13 cellular contexts compared by ENCODE assay signal in the genomic region with DNA sequence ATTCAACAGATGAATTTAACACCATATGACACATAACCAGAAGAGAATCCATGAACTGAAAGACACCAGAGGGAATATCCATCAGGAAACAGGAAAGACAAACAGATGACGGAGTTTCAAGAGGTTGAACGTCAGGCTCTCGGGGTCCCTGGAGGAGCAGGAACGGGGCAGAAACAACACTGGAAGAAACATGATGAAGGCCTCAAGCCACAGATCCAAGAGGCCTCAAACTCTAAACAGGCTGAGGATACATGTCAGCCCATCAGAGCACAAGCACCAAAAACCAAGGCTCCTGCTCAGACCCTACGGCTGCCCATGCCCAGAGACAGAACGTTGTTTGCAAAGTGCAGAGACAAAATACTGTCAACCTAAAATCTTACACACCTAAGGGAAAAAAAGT. TPM values are rescaled to one million over a fixed set of nuclear protein-coding genes. Genes with fewer than 3 reads are reported as not detected.
A peak's percentile ranks its signal among the peaks of the same experiment; 100 is the strongest.
DNase-seq lines count a peak whose midpoint lies in the region; ATAC-seq, FAIRE-seq and TF ChIP-seq lines count a peak whose summit lies in the region.
"Had no signal": no experiment of that assay in that cellular context is flagged by ENCODE, and none has a peak within 500 bp of the region (broad histone marks: within the 10 kb centered on the region; RNA-seq: fewer than 3 reads in every experiment).

No MANE protein-coding gene starts in this region.

- H3K27me3 ChIP-seq in K562 (ENCODE audit: control insufficient read depth in 2 of 2, insufficient read depth in 2 of 2, low read length in 2 of 2) (no peaks in the 10 kb centered on the region), left lung (no peaks in the 10 kb centered on the region), tibial artery (no peaks in the 10 kb centered on the region)

- peaks cover 21% of the 10 kb centered on the region; the same call in 1 of the 2 replicates for H4K20me1 ChIP-seq in K562 (replicated peaks; ENCODE audit: control insufficient read depth, insufficient read depth, low read length)

- no peak overlapping the region for H3K9ac ChIP-seq in K562 (ENCODE audit: insufficient read depth in 1 of 2, low read depth in 2 of 2, low read length in 2 of 2)

- peaks cover 55% of the 10 kb centered on the region for H3K79me2 ChIP-seq in K562 (ENCODE audit: control insufficient read depth, insufficient read depth, low read length)

- intact Hi-C loops in K562 (cut with micrococcal nuclease) (no loop called here), left lung (cut with DNase I) (no loop called here), tibial artery (cut with DNase I; ENCODE audit: low total_unique reads) (no loop called here)

- no peak overlapping the region for H2AFZ ChIP-seq in K562 (ENCODE audit: low read depth, low read length)

- peak; percentile 40 for FAIRE-seq in K562 (lab: Jason Lieb, UNC)
- FAIRE-seq: astrocyte had no signal

- H3K9me3 ChIP-seq in K562 (replicated peaks; ENCODE audit: control insufficient read depth, insufficient read depth, low read depth, low read length) (no peaks in the 10 kb centered on the region), left lung (no peaks in the 10 kb centered on the region), tibial artery (no peaks in the 10 kb centered on the region)

- H3K4me1 ChIP-seq in K562 (replicated peaks in 1 of 2; ENCODE audit: control insufficient read depth in 2 of 2, insufficient read depth in 2 of 2, low read length in 2 of 2) (peaks cover 27 to 86% of the 10 kb centered on the region in 2 experiments), left lung (peaks cover 7 to 36% of the 10 kb centered on the region in 2 donors), tibial artery (peaks cover 0 to 43% (median 31%) of the 10 kb centered on the region in 4 donors)

- TF ChIP-seq RAD21 in K562 (CRISPR knock-in tag; conservative IDR thresholded peaks at IDR 0.05 in 1 of 2, IDR thresholded peaks at IDR 0.05 in 1 of 2) = no peak

- H3K36me3 ChIP-seq in K562 (ENCODE audit: control insufficient read depth, insufficient read depth, low read length) (peaks cover 89% of the 10 kb centered on the region), left lung (peaks cover 0 to 86% of the 10 kb centered on the region in 2 donors), tibial artery (peaks cover 34 to 81% (median 66%) of the 10 kb centered on the region in 3 donors)

- no peak overlapping the region for H3K4me2 ChIP-seq in K562 (ENCODE audit: insufficient read depth, low read length)

- H3K27ac ChIP-seq in K562 (ENCODE audit: extremely low read depth, low read depth, low read length) (peak overlapping the region; percentile 31; the same call in 1 of the 3 replicates), left lung (peak overlapping the region; percentile 38 to 65), tibial artery (peak overlapping the region; percentile 62 to 65)

- peak; percentile 28; the same call in 1 of the 2 replicates for TF ChIP-seq POLR2A in K562 (conservative IDR thresholded peaks at IDR 0.05)

- 90% methylated on average over 6 of the region's 6 CpGs for WGBS in K562 (ENCODE audit: insufficient coverage, low coverage, missing lambda C conversion rate)

- peaks cover 13% of the 10 kb centered on the region for H3K9me1 ChIP-seq in K562 (ENCODE audit: control insufficient read depth, insufficient read depth, low read length)

- TF ChIP-seq CTCF in K562 (IDR thresholded peaks at IDR 0.05 in 2 of 3, conservative IDR thresholded peaks at IDR 0.05 in 1 of 3; ENCODE audit: insufficient read depth in 2 of 3, low read depth in 1 of 3, low read length in 3 of 3) (no peak), left lung (IDR thresholded peaks at IDR 0.05) (no peak), tibial artery (IDR thresholded peaks at IDR 0.05) (no peak)

- BruUV-seq in K562 (replicated peaks; lab: Mats Ljungman, UMichigan) = no TSS peak

- no peak for TF ChIP-seq EP300 in K562 (IDR thresholded peaks at IDR 0.05; ENCODE audit: low read length)

- ATAC-seq in K562 (no peak), left lung (no peak), GM18909 (IDR thresholded peaks at IDR 0.05; ENCODE audit: poor library complexity, unreplicated experiment) (no peak)
- ATAC-seq: activated CD8-positive, alpha-beta T cell treated with anti-CD3 and anti-CD28 coated beads for 36 hours had no signal

- in situ Hi-C loops in K562 (cut with MboI) = no loop called here

- H3K4me3 ChIP-seq in K562 = no peak overlapping the region
- no peak overlapping the region for H3K4me3 ChIP-seq in left lung
- H3K4me3 ChIP-seq in tibial artery = no peak overlapping the region

- CTCF ChIA-PET in K562 (lab: Yijun Ruan, JAX; ENCODE audit: low intra/inter-chr PET ratio) = no interaction called here

- peak; percentile 53 for DNase-seq in NCI-H2171 treated with DMSO at 0.1 percent for 48 hours (lab: John Stamatoyannopoulos, UW)
- DNase-seq in NCI-H2171 (lab: John Stamatoyannopoulos, UW) = no peak
- no peak for DNase-seq in K562 (ENCODE audit: extremely low read depth in 1 of 4, low spot score in 3 of 4)
- no peak for DNase-seq in left lung
- no peak for DNase-seq in tibial artery
- DNase-seq in GOT3 (lab: John Stamatoyannopoulos, UW) = no peak
- DNase-seq in stimulated activated CD4-positive, alpha-beta T cell treated with anti-CD3 and anti-CD28 coated beads, Interleukin-1b, Interleukin-23, amount 100 ng/mL, for 48 hours = no peak
- DNase-seq: activated CD8-positive, alpha-beta T cell treated with anti-CD3 and anti-CD28 coated beads for 36 hours; CD4-positive, alpha-beta memory T cell; occipital lobe; stimulated activated CD4-positive, alpha-beta T cell treated with anti-CD3 and anti-CD28 coated beads, Interleukin-12 subunit alpha, Interleukin-12 subunit beta, amount 100 ng/mL, for 4 hours had no signal

- POLR2A ChIA-PET in K562 (lab: Yijun Ruan, JAX) = no interaction called here

RNA-seq across cellular contexts. Expression of a gene that starts 7.0 kb away (rescaled TPM):
- 317 and 866 TPM in 2 replicates for total RNA-seq in K562 (2011; cell fraction: chromatin; rRNA removed; ENCODE audit: low replicate concordance)
- 565 and 578 TPM in 2 replicates for total RNA-seq in K562 (2011; cell fraction: nucleolus; rRNA removed)
- total RNA-seq in K562 (2011; cell fraction: nucleoplasm; rRNA removed) = 402 and 440 TPM in 2 replicates
- 151 and 179 TPM in 2 replicates for total RNA-seq in K562 (2014; rRNA removed)
- 62.1 and 77.4 TPM in 2 replicates for total RNA-seq in K562 (2014; rRNA removed; fragmentation: Illumina TruSeq; extraction: Trizol)
- 85.4 and 88.8 TPM in 2 replicates for total RNA-seq in K562 (2015; rRNA removed; fragmentation: Illumina TruSeq; extraction: Trizol)
- total RNA-seq in K562 (2021) = 153 and 164 TPM in 2 replicates
- polyA plus RNA-seq in K562 (2011; rRNA removed) = 110 and 164 TPM in 2 replicates
- 195 and 300 TPM in 2 replicates for polyA plus RNA-seq in K562 (2011; cell fraction: cytosol; rRNA removed)
- polyA plus RNA-seq in K562 (2011; cell fraction: nucleus; rRNA removed) = 663 and 798 TPM in 2 replicates
- polyA plus RNA-seq in K562 (2012) = 151 and 204 TPM in 2 replicates
- 143 and 151 TPM in 2 replicates for polyA plus RNA-seq in K562 (2014; fragmentation: Illumina TruSeq; extraction: Trizol)
- 10 to 100 TPM in 1 of 2 experiments, 1 to 10 TPM in 1; 3.6 to 11.8 TPM for polyA plus RNA-seq in K562 (2014; fragmentation: Nextera tagmentation; extraction: Ambion mirVana)
- 183 TPM in 2 replicates for polyA plus RNA-seq in K562 (2014; rRNA removed)
- polyA minus RNA-seq in K562 (2011; rRNA and poly(A)+ RNA removed) = 68.4 and 103 TPM in 2 replicates
- 79.6 and 101 TPM in 2 replicates for polyA minus RNA-seq in K562 (2011; cell fraction: cytosol; rRNA and poly(A)+ RNA removed)
- polyA minus RNA-seq in K562 (2011; cell fraction: nucleus; rRNA and poly(A)+ RNA removed) = 108 and 123 TPM in 2 replicates
- 10 to 100 TPM; 67.0 to 90.4 TPM for total RNA-seq in left lung

RNA-seq across cellular contexts. Expression of a gene that starts 7.2 kb away (rescaled TPM):
- 3.4 and 22.1 TPM in 2 replicates for total RNA-seq in K562 (2011; cell fraction: chromatin; rRNA removed; ENCODE audit: low replicate concordance)
- 31.8 and 32.0 TPM in 2 replicates for total RNA-seq in K562 (2011; cell fraction: nucleolus; rRNA removed)
- 11.2 and 13.9 TPM in 2 replicates for total RNA-seq in K562 (2011; cell fraction: nucleoplasm; rRNA removed)
- total RNA-seq in K562 (2014; rRNA removed) (21.6 and 33.4 TPM in 2 replicates), K562 (2014; rRNA removed; fragmentation: Illumina TruSeq; extraction: Trizol) (3.0 and 3.5 TPM in 2 replicates), K562 (2015; rRNA removed; fragmentation: Illumina TruSeq; extraction: Trizol) (8.4 and 10.1 TPM in 2 replicates), K562 (2021) (25.4 and 25.8 TPM in 2 replicates), left lung (10 to 100 TPM; 24.5 to 25.2 TPM)
- polyA plus RNA-seq in K562 (2011; rRNA removed) (3.5 and 5.7 TPM in 2 replicates), K562 (2014; fragmentation: Illumina TruSeq; extraction: Trizol) (2.7 and 9.1 TPM in 2 replicates), K562 (2014; fragmentation: Nextera tagmentation; extraction: Ambion mirVana) (under 1 TPM; 0.11 to 0.20 TPM), K562 (2014; rRNA removed) (12.4 and 12.9 TPM in 2 replicates)
- polyA plus RNA-seq in K562 (2011; cell fraction: cytosol; rRNA removed) = 7.2 and 32.1 TPM in 2 replicates
- polyA plus RNA-seq in K562 (2011; cell fraction: nucleus; rRNA removed) = 5.6 and 10.3 TPM in 2 replicates
- 14.5 and 17.3 TPM in 2 replicates for polyA plus RNA-seq in K562 (2012)
- 2.1 and 2.4 TPM in 2 replicates for polyA minus RNA-seq in K562 (2011; rRNA and poly(A)+ RNA removed)
- 9.2 and 12.1 TPM in 2 replicates for polyA minus RNA-seq in K562 (2011; cell fraction: cytosol; rRNA and poly(A)+ RNA removed)
- polyA minus RNA-seq in K562 (2011; cell fraction: nucleus; rRNA and poly(A)+ RNA removed) = 14.0 and 17.8 TPM in 2 replicates

RNA-seq across cellular contexts. Expression of a gene that starts 9.0 kb away (rescaled TPM):
- total RNA-seq in K562 (2011; cell fraction: chromatin; rRNA removed; ENCODE audit: low replicate concordance) = 13.3 and 63.1 TPM in 2 replicates
- 74.5 and 90.1 TPM in 2 replicates for total RNA-seq in K562 (2011; cell fraction: nucleolus; rRNA removed)
- 23.2 and 31.2 TPM in 2 replicates for total RNA-seq in K562 (2011; cell fraction: nucleoplasm; rRNA removed)
- total RNA-seq in K562 (2014; rRNA removed) (86.9 and 103 TPM in 2 replicates), K562 (2014; rRNA removed; fragmentation: Illumina TruSeq; extraction: Trizol) (5.6 and 7.0 TPM in 2 replicates), K562 (2015; rRNA removed; fragmentation: Illumina TruSeq; extraction: Trizol) (29.7 and 31.4 TPM in 2 replicates), K562 (2021) (80.1 and 83.0 TPM in 2 replicates), left lung (10 to 100 TPM; 17.4 to 18.3 TPM)
- polyA plus RNA-seq in K562 (2011; rRNA removed) (13.6 and 22.4 TPM in 2 replicates), K562 (2014; fragmentation: Illumina TruSeq; extraction: Trizol) (10.5 and 25.1 TPM in 2 replicates), K562 (2014; fragmentation: Nextera tagmentation; extraction: Ambion mirVana) (1 to 10 TPM in 1 of 2 experiments, under 1 TPM in 1; 0.62 to 1.7 TPM), K562 (2014; rRNA removed) (68.5 and 76.0 TPM in 2 replicates)
- 29.8 and 137 TPM in 2 replicates for polyA plus RNA-seq in K562 (2011; cell fraction: cytosol; rRNA removed)
- polyA plus RNA-seq in K562 (2011; cell fraction: nucleus; rRNA removed) = 41.7 and 71.9 TPM in 2 replicates
- 35.1 and 53.3 TPM in 2 replicates for polyA plus RNA-seq in K562 (2012)
- 3.5 and 5.7 TPM in 2 replicates for polyA minus RNA-seq in K562 (2011; rRNA and poly(A)+ RNA removed)
- 22.0 and 25.8 TPM in 2 replicates for polyA minus RNA-seq in K562 (2011; cell fraction: cytosol; rRNA and poly(A)+ RNA removed)
- polyA minus RNA-seq in K562 (2011; cell fraction: nucleus; rRNA and poly(A)+ RNA removed) = 33.5 and 38.2 TPM in 2 replicates

RNA-seq across cellular contexts. Expression of a gene that starts 9.7 kb away (rescaled TPM):
- total RNA-seq in K562 (2011; cell fraction: chromatin; rRNA removed; ENCODE audit: low replicate concordance) = 140 and 407 TPM in 2 replicates
- 278 and 333 TPM in 2 replicates for total RNA-seq in K562 (2011; cell fraction: nucleolus; rRNA removed)
- total RNA-seq in K562 (2011; cell fraction: nucleoplasm; rRNA removed) = 136 and 156 TPM in 2 replicates
- total RNA-seq in K562 (2014; rRNA removed) (29.6 and 33.3 TPM in 2 replicates), K562 (2014; rRNA removed; fragmentation: Illumina TruSeq; extraction: Trizol) (1.9 and 3.5 TPM in 2 replicates), K562 (2015; rRNA removed; fragmentation: Illumina TruSeq; extraction: Trizol) (14.0 and 15.2 TPM in 2 replicates), K562 (2021) (44.1 and 49.0 TPM in 2 replicates), left lung (10 to 100 TPM; 56.4 to 60.2 TPM)
- polyA plus RNA-seq in K562 (2011; rRNA removed) (12.0 and 27.1 TPM in 2 replicates), K562 (2014; fragmentation: Illumina TruSeq; extraction: Trizol) (7.2 and 11.8 TPM in 2 replicates), K562 (2014; fragmentation: Nextera tagmentation; extraction: Ambion mirVana) (under 1 TPM; 0.01 to 0.06 TPM), K562 (2014; rRNA removed) (43.8 and 44.8 TPM in 2 replicates)
- polyA plus RNA-seq in K562 (2011; cell fraction: cytosol; rRNA removed) = 8.5 and 20.8 TPM in 2 replicates
- 346 and 462 TPM in 2 replicates for polyA plus RNA-seq in K562 (2011; cell fraction: nucleus; rRNA removed)
- polyA plus RNA-seq in K562 (2012) = 38.9 and 49.6 TPM in 2 replicates
- polyA minus RNA-seq in K562 (2011; rRNA and poly(A)+ RNA removed) = 6.3 and 10.7 TPM in 2 replicates
- polyA minus RNA-seq in K562 (2011; cell fraction: cytosol; rRNA and poly(A)+ RNA removed) = 13.7 and 15.3 TPM in 2 replicates
- 42.4 and 46.1 TPM in 2 replicates for polyA minus RNA-seq in K562 (2011; cell fraction: nucleus; rRNA and poly(A)+ RNA removed)

RNA-seq across cellular contexts. Expression of a gene that starts 13.7 kb away (rescaled TPM):
- 0.19 and 0.58 TPM in 2 replicates for total RNA-seq in K562 (2011; cell fraction: chromatin; rRNA removed; ENCODE audit: low replicate concordance)
- total RNA-seq in K562 (2011; cell fraction: nucleolus; rRNA removed) = 0.53 and 0.67 TPM in 2 replicates
- 0.15 and 0.23 TPM in 2 replicates for total RNA-seq in K562 (2011; cell fraction: nucleoplasm; rRNA removed)
- total RNA-seq in K562 (2014; rRNA removed) (0.12 TPM in 1 of 2 replicates, not detected in the other), K562 (2014; rRNA removed; fragmentation: Illumina TruSeq; extraction: Trizol) (not detected in 2 replicates), K562 (2015; rRNA removed; fragmentation: Illumina TruSeq; extraction: Trizol) (0.04 TPM in 1 of 2 replicates, not detected in the other), K562 (2021) (0.07 and 0.09 TPM in 2 replicates), left lung (under 1 TPM; 0.20 to 0.37 TPM)
- polyA plus RNA-seq in K562 (2011; rRNA removed) (0.05 TPM in 1 of 2 replicates, not detected in the other), K562 (2014; fragmentation: Illumina TruSeq; extraction: Trizol) (not detected in 2 replicates), K562 (2014; fragmentation: Nextera tagmentation; extraction: Ambion mirVana) (not detected), K562 (2014; rRNA removed) (0.03 and 0.13 TPM in 2 replicates)
- 0.03 and 0.06 TPM in 2 replicates for polyA plus RNA-seq in K562 (2011; cell fraction: cytosol; rRNA removed)
- polyA plus RNA-seq in K562 (2011; cell fraction: nucleus; rRNA removed) = 0.25 and 0.31 TPM in 2 replicates
- polyA plus RNA-seq in K562 (2012) = 0.26 and 0.37 TPM in 2 replicates
- polyA minus RNA-seq in K562 (2011; rRNA and poly(A)+ RNA removed) = not detected in 2 replicates
- not detected in 2 replicates for polyA minus RNA-seq in K562 (2011; cell fraction: cytosol; rRNA and poly(A)+ RNA removed)
- 0.13 and 0.22 TPM in 2 replicates for polyA minus RNA-seq in K562 (2011; cell fraction: nucleus; rRNA and poly(A)+ RNA removed)
